ENCODE assay signal across 8 cellular contexts in the genomic region with DNA sequence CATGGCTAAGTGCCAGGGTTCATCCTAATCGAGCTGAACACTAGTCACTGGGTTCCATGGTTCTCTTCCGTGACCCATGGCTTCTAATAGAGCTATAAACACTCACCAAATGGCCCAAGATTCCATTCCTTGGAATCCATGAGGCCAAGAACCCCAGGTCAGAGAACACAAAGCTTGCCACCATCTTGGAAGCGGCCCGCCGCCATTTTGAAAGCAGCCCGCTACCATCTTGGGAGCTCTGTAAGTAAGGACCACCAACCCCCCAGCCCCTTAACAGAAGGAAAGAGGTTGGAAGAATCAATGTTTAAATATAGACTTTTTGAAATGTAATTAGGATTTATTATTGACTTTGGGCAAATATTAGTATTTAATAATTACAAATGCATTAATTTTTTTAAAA. TPM values are rescaled to one million over a fixed set of nuclear protein-coding genes. Genes with fewer than 3 reads are reported as not detected.
"Had no signal": no experiment of that assay in that cellular context is flagged by ENCODE, and none has a peak within 500 bp of the region (broad histone marks: within the 10 kb centered on the region; RNA-seq: fewer than 3 reads in every experiment).

No MANE protein-coding gene starts in this region.

RNA-seq across cellular contexts. Expression of gene OR6C3, which starts 4.7 kb away (rescaled TPM):
- total RNA-seq: LHCN-M2, MCF 10A, NCI-H460, OCI-LY7, Peyer's patch, Right ventricle myocardium superior, SJSA1 had no signal
- polyA plus RNA-seq: SK-N-SH had no signal

RNA-seq across cellular contexts. Expression of gene OR6C1, which starts 11.7 kb away (rescaled TPM):
- total RNA-seq: LHCN-M2, MCF 10A, NCI-H460, OCI-LY7, Peyer's patch, Right ventricle myocardium superior, SJSA1 had no signal
- polyA plus RNA-seq: SK-N-SH had no signal

RNA-seq across cellular contexts. Expression of gene OR6C6, which starts 29.4 kb away (rescaled TPM):
- total RNA-seq: LHCN-M2, MCF 10A, NCI-H460, OCI-LY7, Peyer's patch, Right ventricle myocardium superior, SJSA1 had no signal
- polyA plus RNA-seq: SK-N-SH had no signal

RNA-seq across cellular contexts. Expression of gene OR6C75, which starts 37.0 kb away (rescaled TPM):
- total RNA-seq: LHCN-M2, MCF 10A, NCI-H460, OCI-LY7, Peyer's patch, Right ventricle myocardium superior, SJSA1 had no signal
- polyA plus RNA-seq: SK-N-SH had no signal
